1 cellular context compared by ENCODE assay signal in genomic region chr6:37819177-37819801, GRCh38.
TF ChIP-seq lines count a peak whose summit lies in the region.

A gene with protein sequence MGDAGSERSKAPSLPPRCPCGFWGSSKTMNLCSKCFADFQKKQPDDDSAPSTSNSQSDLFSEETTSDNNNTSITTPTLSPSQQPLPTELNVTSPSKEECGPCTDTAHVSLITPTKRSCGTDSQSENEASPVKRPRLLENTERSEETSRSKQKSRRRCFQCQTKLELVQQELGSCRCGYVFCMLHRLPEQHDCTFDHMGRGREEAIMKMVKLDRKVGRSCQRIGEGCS (plus strand): TSS chr6:37819727. CDS start chr6:37819946, 219 bp downstream.

TF ChIP-seq in IMR-90, 13 proteins besides CTCF, POLR2A, EP300 and RAD21 (continued from another document):
- no peak for TF ChIP-seq RFX5 (IDR thresholded peaks at IDR 0.05; ENCODE audit: low read depth, low read length)
